Comparison of ENCODE assay signal across 13 cellular contexts in the genomic region with DNA sequence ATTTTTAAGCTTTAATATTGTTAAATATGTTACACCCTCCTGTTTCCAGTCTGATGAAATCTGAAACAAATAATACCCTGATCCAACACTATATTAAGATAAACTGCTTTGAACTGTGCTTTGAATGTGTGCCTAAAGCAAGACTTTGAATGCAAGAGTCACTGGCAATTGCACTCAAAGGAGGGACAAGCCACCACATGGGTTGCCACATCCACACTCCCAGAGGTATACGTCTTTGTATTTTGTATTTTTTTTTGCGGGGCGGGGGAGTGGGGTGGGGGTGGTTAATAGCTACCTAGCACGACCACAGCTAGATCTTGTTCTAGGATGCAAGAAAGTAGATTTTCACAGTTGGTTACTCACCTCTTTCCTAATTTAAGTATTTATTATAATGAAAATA. TPM values are rescaled to one million over a fixed set of nuclear protein-coding genes. Genes with fewer than 3 reads are reported as not detected.
A peak's percentile ranks its signal among the peaks of the same experiment; 100 is the strongest.
DNase-seq lines count a peak whose midpoint lies in the region; TF ChIP-seq lines count a peak whose summit lies in the region.
"Had no signal": no experiment of that assay in that cellular context is flagged by ENCODE, and none has a peak within 500 bp of the region (broad histone marks: within the 10 kb centered on the region; RNA-seq: fewer than 3 reads in every experiment).

No MANE protein-coding gene starts in this region.

- H3K9me3 Mint-ChIP-seq in Caco-2 (ENCODE audit: unreplicated experiment), result no peaks in the 10 kb centered on the region
- H3K9me3 Mint-ChIP-seq: activated B cell treated with CpG ODN at 0.5 μM for 24 hours; activated T-helper 1 cell treated with anti-CD3 and anti-CD28 coated beads, Interleukin-12 subunit alpha, Interleukin-12 subunit beta, Interleukin-2, Interleukin-4 antibody, amounts not matched to agents 30 ng/mL and 10 ng/mL and 1 ng/mL, durations not matched to agents 14 hours and 24 hours and 36 hours had no signal

- in situ Hi-C loops in GM13977 (cut with MboI; ENCODE audit: low pct_unique_long_range_greater_than_20kb, low sequenced_read_pairs, unreplicated experiment), result no loop called here

- H3K4me1 Mint-ChIP-seq in Caco-2 (ENCODE audit: low read depth, unreplicated experiment), result no peaks in the 10 kb centered on the region

- H3K27me3 Mint-ChIP-seq in Caco-2 (ENCODE audit: insufficient read depth, unreplicated experiment), result peaks cover 21% of the 10 kb centered on the region
- H3K27me3 Mint-ChIP-seq: activated B cell treated with CpG ODN at 0.5 μM for 24 hours had no signal

- no TSS peak for BruUV-seq in Caco-2 (replicated peaks; lab: Mats Ljungman, UMichigan)

- H3K9me3 ChIP-seq in Karpas-422 (ENCODE audit: low read length), result no peaks in the 10 kb centered on the region
- H3K9me3 ChIP-seq in subcutaneous abdominal adipose tissue (ENCODE audit: control insufficient read depth in 5 of 5, low read length in 5 of 5), result no peaks in the 10 kb centered on the region
- no peaks in the 10 kb centered on the region for H3K9me3 ChIP-seq in Caco-2

- no peaks in the 10 kb centered on the region for H3K9me2 ChIP-seq in Karpas-422 (replicated peaks; ENCODE audit: insufficient read depth, low read length)

- H3K9ac ChIP-seq in Karpas-422 (ENCODE audit: low read length), result no peak overlapping the region
- peak overlapping the region in 4 of 5 donors; percentile 8 to 35 (median 24) for H3K9ac ChIP-seq in subcutaneous abdominal adipose tissue (ENCODE audit: low read length in 5 of 5)

- intact Hi-C loops in Caco-2 (cut with micrococcal nuclease; ENCODE audit: unreplicated experiment), result no loop called here

- no peaks in the 10 kb centered on the region for H3K79me2 ChIP-seq in Karpas-422 (ENCODE audit: low read length)

- CTCF ChIA-PET in Caco-2 (lab: Charles Lee), result no interaction called here

- no peak overlapping the region for H3K4me3 Mint-ChIP-seq in Caco-2 (ENCODE audit: unreplicated experiment)

- H3K36me3 Mint-ChIP-seq in Caco-2 (ENCODE audit: insufficient read depth, unreplicated experiment), result no peaks in the 10 kb centered on the region

- H3K36me3 ChIP-seq in Karpas-422 (ENCODE audit: insufficient read depth, low read length) (no peaks in the 10 kb centered on the region), subcutaneous abdominal adipose tissue (ENCODE audit: control insufficient read depth in 5 of 5, insufficient read depth in 5 of 5, low read length in 5 of 5) (no peaks in the 10 kb centered on the region), Caco-2 (ENCODE audit: control insufficient read depth, insufficient read depth, low read length) (no peaks in the 10 kb centered on the region)

- H3K4me3 ChIP-seq in Karpas-422 (ENCODE audit: low read length) (peak overlapping the region; percentile 18; the same call in 1 of the 2 replicates), subcutaneous abdominal adipose tissue (ENCODE audit: low read depth in 1 of 5, low read length in 5 of 5) (peak overlapping the region in 4 of 5 donors; percentile 26 to 93 (median 74)), Caco-2 (ENCODE audit: low read depth, low read length) (no peak overlapping the region)

- H3K27ac ChIP-seq in Karpas-422 (ENCODE audit: low read length) (no peak overlapping the region), layer of hippocampus (ENCODE audit: low read depth, low read length) (peak overlapping the region; percentile 97), subcutaneous abdominal adipose tissue (ENCODE audit: low read depth, low read length) (peak overlapping the region; percentile 76)

- no peaks in the 10 kb centered on the region for H3K27me3 ChIP-seq in Karpas-422 (ENCODE audit: low read length)
- H3K27me3 ChIP-seq in layer of hippocampus (ENCODE audit: control insufficient read depth, insufficient read depth, low read length), result no peaks in the 10 kb centered on the region
- H3K27me3 ChIP-seq in subcutaneous abdominal adipose tissue (ENCODE audit: control insufficient read depth in 5 of 5, insufficient read depth in 4 of 5, low read length in 5 of 5), result no peaks in the 10 kb centered on the region
- H3K27me3 ChIP-seq in Caco-2 (replicated peaks; ENCODE audit: control insufficient read depth, insufficient read depth, low read length), result no peaks in the 10 kb centered on the region; the same call in 1 of the 2 replicates

- TF ChIP-seq CTCF in Caco-2 (IDR thresholded peaks at IDR 0.05; ENCODE audit: insufficient read depth in 1 of 2, low read depth in 1 of 2, low read length in 1 of 2, severe bottlenecking in 1 of 2, unreplicated experiment in 1 of 2), result no peak
- no peak for TF ChIP-seq CTCF in GM13977 (IDR thresholded peaks at IDR 0.05; ENCODE audit: extremely low read depth, insufficient read depth, missing control alignments)

- H4K20me1 ChIP-seq in Karpas-422 (ENCODE audit: insufficient read depth, low read depth, low read length), result no peaks in the 10 kb centered on the region

- POLR2A ChIA-PET in Caco-2 (lab: Charles Lee), result no interaction called here

- H3K27ac Mint-ChIP-seq in Caco-2 (ENCODE audit: unreplicated experiment), result no peak overlapping the region
- H3K27ac Mint-ChIP-seq: activated T-helper 1 cell treated with anti-CD3 and anti-CD28 coated beads, Interleukin-12 subunit alpha, Interleukin-12 subunit beta, Interleukin-2, Interleukin-4 antibody, amounts not matched to agents 30 ng/mL and 10 ng/mL and 1 ng/mL, durations not matched to agents 14 hours and 24 hours and 36 hours had no signal

- peak overlapping the region; percentile 57 for H3K4me2 ChIP-seq in Karpas-422 (ENCODE audit: low read depth, low read length, poor library complexity, severe bottlenecking)

- H3K4me1 ChIP-seq in Karpas-422 (ENCODE audit: low read length), result peaks cover 62% of the 10 kb centered on the region
- H3K4me1 ChIP-seq in subcutaneous abdominal adipose tissue (ENCODE audit: control insufficient read depth in 5 of 5, insufficient read depth in 5 of 5, low read length in 5 of 5), result peaks cover 4 to 59% (median 38%) of the 10 kb centered on the region in 5 donors
- no peaks in the 10 kb centered on the region for H3K4me1 ChIP-seq in Caco-2

- H2AFZ ChIP-seq in Karpas-422 (ENCODE audit: low read length), result no peak overlapping the region

- DNase-seq in Karpas-422 (no peak), SKM-1 treated with dmso at 0.1 percent for 144 hours (lab: John Stamatoyannopoulos, UW; ENCODE audit: unreplicated experiment) (peak; percentile 39), HUDEP-2 (lab: John Stamatoyannopoulos, UW; ENCODE audit: unreplicated experiment in 76 of 76) (no peak), Caco-2 (no peak), NCI-H446 treated with DMSO at 0.1 percent for 48 hours (lab: John Stamatoyannopoulos, UW) (no peak), GM13977 (ENCODE audit: low spot score) (no peak)
- DNase-seq: activated B cell treated with CpG ODN at 0.5 μM for 24 hours, DMS53, NCI-H187 treated with DMSO at 0.1 percent for 48 hours, RPMI8226 had no signal

RNA-seq across cellular contexts. Expression of gene ZEB2, which starts 1.8 kb away (rescaled TPM):
- 15.3 and 29.4 TPM in 2 replicates for total RNA-seq in Karpas-422 (2014; rRNA removed; shearing (Covaris generic); ENCODE audit: low replicate concordance)
- total RNA-seq in Caco-2 (2022), result not detected in 2 replicates

Comparison
In these comparisons a context has a peak if more than half of its experiments do, and no peak if none do; other contexts are left out.
1. RNA of gene ZEB2, which starts 1.8 kb away (total RNA-seq): 15.3 to 29.4 TPM in Karpas-422; not detected in Caco-2; every median in the first group is over 10 times any median in the second.